In genomic region chr6:112620832-112621569, GRCh38 we compare ENCODE assay signal across 12 cellular contexts.
DNase-seq lines count a peak whose midpoint lies in the region; ATAC-seq, FAIRE-seq and TF ChIP-seq lines count a peak whose summit lies in the region.
"Had no signal": no experiment of that assay in that cellular context is flagged by ENCODE, and none has a peak within 500 bp of the region (broad histone marks: within the 10 kb centered on the region; RNA-seq: fewer than 3 reads in every experiment).

No MANE protein-coding gene starts in this region.

- CTCF ChIA-PET in OCI-LY7 (lab: Charles Lee; ENCODE audit: unreplicated experiment): no interaction called here

- H3K27me3 Mint-ChIP-seq in astrocyte (ENCODE audit: low read depth, unreplicated experiment) (no peaks in the 10 kb centered on the region), osteocyte (ENCODE audit: unreplicated experiment) (no peaks in the 10 kb centered on the region)
- H3K27me3 Mint-ChIP-seq: stimulated activated naive CD8-positive, alpha-beta T cell treated with anti-CD3 and anti-CD28 coated beads, Interleukin-15, amount 100 ng/mL, for 72 hours; T-cell had no signal

- ATAC-seq in GM19043 (IDR thresholded peaks at IDR 0.05; ENCODE audit: low read depth, unreplicated experiment): peak; percentile 69
- ATAC-seq in HG03354 (IDR thresholded peaks at IDR 0.05; ENCODE audit: poor library complexity, severe bottlenecking, unreplicated experiment): peak; percentile 69
- ATAC-seq in HG03108 (IDR thresholded peaks at IDR 0.05; ENCODE audit: unreplicated experiment): no peak
- ATAC-seq: stimulated activated naive CD8-positive, alpha-beta T cell treated with anti-CD3 and anti-CD28 coated beads, Interleukin-15, amount 100 ng/mL, for 72 hours; T-cell had no signal

- H3K9ac ChIP-seq in astrocyte (ENCODE audit: low read length): no peak overlapping the region

- H3K4me1 Mint-ChIP-seq in astrocyte (ENCODE audit: low read depth, unreplicated experiment) (peaks cover 11% of the 10 kb centered on the region), osteocyte (ENCODE audit: unreplicated experiment) (peaks cover 7% of the 10 kb centered on the region)
- H3K4me1 Mint-ChIP-seq: stimulated activated naive CD8-positive, alpha-beta T cell treated with anti-CD3 and anti-CD28 coated beads, Interleukin-15, amount 100 ng/mL, for 72 hours; T-cell had no signal

- H3K4me1 ChIP-seq in astrocyte (ENCODE audit: insufficient read depth, low read length): no peaks in the 10 kb centered on the region
- no peaks in the 10 kb centered on the region for H3K4me1 ChIP-seq in OCI-LY7 (ENCODE audit: insufficient read depth, low read length, poor library complexity, severe bottlenecking)

- H3K9me3 Mint-ChIP-seq in astrocyte (ENCODE audit: unreplicated experiment): no peaks in the 10 kb centered on the region
- no peaks in the 10 kb centered on the region for H3K9me3 Mint-ChIP-seq in osteocyte (ENCODE audit: unreplicated experiment)

- H3K9me3 ChIP-seq in astrocyte (ENCODE audit: insufficient read depth, low read depth, low read length) (no peaks in the 10 kb centered on the region), OCI-LY7 (ENCODE audit: low read length) (no peaks in the 10 kb centered on the region)

- H3K4me3 ChIP-seq in astrocyte (ENCODE audit: insufficient read depth, low read depth, low read length) (no peak overlapping the region), OCI-LY7 (ENCODE audit: low read depth, low read length, poor library complexity, severe bottlenecking) (no peak overlapping the region)

- H3K4me3 Mint-ChIP-seq in astrocyte (ENCODE audit: unreplicated experiment): no peak overlapping the region
- no peak overlapping the region for H3K4me3 Mint-ChIP-seq in osteocyte (ENCODE audit: unreplicated experiment)
- H3K4me3 Mint-ChIP-seq: stimulated activated naive CD8-positive, alpha-beta T cell treated with anti-CD3 and anti-CD28 coated beads, Interleukin-15, amount 100 ng/mL, for 72 hours; T-cell had no signal

- H3K36me3 Mint-ChIP-seq in astrocyte (ENCODE audit: low read depth, unreplicated experiment) (no peaks in the 10 kb centered on the region), osteocyte (ENCODE audit: unreplicated experiment) (no peaks in the 10 kb centered on the region)
- H3K36me3 Mint-ChIP-seq: T-cell had no signal

- H3K9me2 ChIP-seq in OCI-LY7 (ENCODE audit: insufficient read depth, low read length): no peaks in the 10 kb centered on the region

- H3K27ac Mint-ChIP-seq in astrocyte (ENCODE audit: unreplicated experiment) (peak overlapping the region; percentile 42), osteocyte (ENCODE audit: unreplicated experiment) (peak overlapping the region; percentile 21)
- H3K27ac Mint-ChIP-seq: stimulated activated naive CD8-positive, alpha-beta T cell treated with anti-CD3 and anti-CD28 coated beads, Interleukin-15, amount 100 ng/mL, for 72 hours; T-cell had no signal

- POLR2A ChIA-PET in OCI-LY7 (lab: Charles Lee): no interaction called here

- H3K27me3 ChIP-seq in astrocyte (ENCODE audit: insufficient read depth, low read length): no peaks in the 10 kb centered on the region

- H2AFZ ChIP-seq in astrocyte (ENCODE audit: low read depth, low read length) (no peak overlapping the region), OCI-LY7 (ENCODE audit: low read length) (no peak overlapping the region)

- no TSS peak for BruUV-seq in OCI-LY7 (replicated peaks; lab: Mats Ljungman, UMichigan)

- no peak for TF ChIP-seq CTCF in astrocyte (IDR thresholded peaks at IDR 0.05; ENCODE audit: insufficient read depth, low read depth, low read length)
- TF ChIP-seq CTCF in osteocyte (IDR thresholded peaks at IDR 0.05): no peak
- no peak for TF ChIP-seq CTCF in OCI-LY7 (conservative IDR thresholded peaks at IDR 0.05; ENCODE audit: low read length)

- FAIRE-seq in astrocyte (lab: Jason Lieb, UNC): no peak

- H3K27ac ChIP-seq in astrocyte (ENCODE audit: low read depth, low read length): no peak overlapping the region
- H3K27ac ChIP-seq in OCI-LY7 (ENCODE audit: low read depth, low read length, poor library complexity, severe bottlenecking): no peak overlapping the region

- DNase-seq in astrocyte (ENCODE audit: low read depth) (peak; percentile 67), osteocyte (ENCODE audit: extremely low spot score, unreplicated experiment) (no peak), OCI-LY7 (ENCODE audit: low spot score) (no peak), medulla oblongata (ENCODE audit: extremely low spot score) (no peak)
- DNase-seq: activated CD8-positive, alpha-beta memory T cell treated with anti-CD3 and anti-CD28 coated beads, Interleukin-2, amount 50 U/mL, for 48 hours; GF-D8; NCI-H446; stimulated activated naive CD8-positive, alpha-beta T cell treated with anti-CD3 and anti-CD28 coated beads, Interleukin-15, amount 100 ng/mL, for 72 hours; T-cell had no signal

- H3K4me2 ChIP-seq in astrocyte (ENCODE audit: low read length) (no peak overlapping the region), OCI-LY7 (ENCODE audit: low read length) (no peak overlapping the region)

- intact Hi-C loops in OCI-LY7 (cut with micrococcal nuclease; ENCODE audit: unreplicated experiment): no loop called here

- H3K79me2 ChIP-seq in astrocyte (ENCODE audit: insufficient read depth, low read length) (no peaks in the 10 kb centered on the region), OCI-LY7 (ENCODE audit: insufficient read depth, low read depth, low read length) (no peaks in the 10 kb centered on the region)

- H4K20me1 ChIP-seq in astrocyte (ENCODE audit: insufficient read depth, low read length) (no peaks in the 10 kb centered on the region), OCI-LY7 (ENCODE audit: insufficient read depth, low read length) (no peaks in the 10 kb centered on the region)

- no peaks in the 10 kb centered on the region for H3K36me3 ChIP-seq in astrocyte (ENCODE audit: insufficient read depth, low read length)
- no peaks in the 10 kb centered on the region for H3K36me3 ChIP-seq in OCI-LY7 (ENCODE audit: insufficient read depth, low read length)
